In the genomic region with DNA sequence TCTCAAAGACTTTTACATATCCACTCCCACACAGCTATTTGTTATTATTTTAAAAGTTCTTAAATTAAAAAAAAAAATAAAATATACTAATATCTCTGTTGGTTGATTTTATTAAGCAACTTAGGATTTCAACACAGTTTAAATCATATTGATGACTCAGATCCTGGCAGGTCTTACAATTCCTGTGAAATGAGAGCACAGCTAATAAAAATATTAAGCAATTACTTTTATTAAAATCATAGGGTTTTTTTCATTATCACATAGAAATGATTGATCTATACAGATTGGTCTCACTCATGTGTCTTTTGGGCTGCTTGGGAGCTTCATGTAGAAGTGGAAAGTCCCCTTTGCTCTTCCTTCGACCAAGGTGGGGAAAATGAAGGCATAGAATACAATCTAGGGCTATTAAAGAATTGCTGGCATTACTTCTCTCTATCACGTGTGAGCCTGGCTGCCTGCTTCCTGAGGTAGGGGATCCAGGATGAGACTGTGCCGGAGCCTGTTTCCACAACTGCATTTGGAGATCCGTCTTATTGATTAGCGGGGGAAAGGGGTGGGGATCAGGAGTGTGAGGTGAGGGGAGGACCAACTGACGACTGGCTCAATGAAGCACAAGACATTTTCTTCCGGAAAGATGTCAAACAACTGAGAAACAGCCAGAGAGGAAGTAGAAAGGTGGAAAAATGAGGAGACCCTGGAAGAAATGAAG, we compare ENCODE assay signal across 8 cellular contexts.
DNase-seq lines count a peak whose midpoint lies in the region; ATAC-seq and TF ChIP-seq lines count a peak whose summit lies in the region.

No MANE protein-coding gene starts in this region.

- H3K36me3 Mint-ChIP-seq in progenitor cell of endocrine pancreas (ENCODE audit: insufficient read depth): no peaks in the 10 kb centered on the region

- H3K4me1 ChIP-seq in ascending aorta (peaks cover 0 to 8% of the 10 kb centered on the region in 2 donors), skeletal muscle tissue (ENCODE audit: control insufficient read depth in 3 of 3, insufficient read depth in 3 of 3, low read length in 3 of 3) (peaks cover 4 to 9% (median 6%) of the 10 kb centered on the region in 3 donors)

- peak overlapping the region; percentile 51 to 66 (median 61) for H3K9ac ChIP-seq in skeletal muscle tissue (ENCODE audit: low read depth in 1 of 3, low read length in 3 of 3)

- H3K27me3 Mint-ChIP-seq in progenitor cell of endocrine pancreas: no peaks in the 10 kb centered on the region

- ATAC-seq in GM21529 (IDR thresholded peaks at IDR 0.05; ENCODE audit: unreplicated experiment): no peak

- H3K4me1 Mint-ChIP-seq in progenitor cell of endocrine pancreas (ENCODE audit: low read depth): no peaks in the 10 kb centered on the region

- H3K9me3 Mint-ChIP-seq in progenitor cell of endocrine pancreas (ENCODE audit: low read depth): no peaks in the 10 kb centered on the region

- H3K27ac ChIP-seq in ascending aorta: peak overlapping the region; percentile 69 to 73
- H3K27ac ChIP-seq in skeletal muscle tissue (ENCODE audit: low read depth, low read length): peak overlapping the region; percentile 78

- no peaks in the 10 kb centered on the region for H3K9me3 ChIP-seq in ascending aorta
- H3K9me3 ChIP-seq in skeletal muscle tissue (ENCODE audit: control insufficient read depth in 3 of 3, low read length in 3 of 3): no peaks in the 10 kb centered on the region

- TF ChIP-seq CTCF in ascending aorta (IDR thresholded peaks at IDR 0.05) (no peak), progenitor cell of endocrine pancreas (IDR thresholded peaks at IDR 0.05; ENCODE audit: unreplicated experiment) (no peak)

- H3K27ac Mint-ChIP-seq in progenitor cell of endocrine pancreas: no peak overlapping the region

- intact Hi-C loops in ascending aorta (cut with DNase I): loop anchor here (2.0 to 10.0 kb wide), 3 partner anchors 55 to 1523 kb away; a partner anchor contains a TSS

- no peak overlapping the region for H3K4me3 Mint-ChIP-seq in progenitor cell of endocrine pancreas (ENCODE audit: low read depth)

- DNase-seq in HCEC 1CT (peak; percentile 81), ascending aorta (ENCODE audit: low spot score in 2 of 2) (no peak), progenitor cell of endocrine pancreas (ENCODE audit: low spot score, unreplicated experiment) (no peak), HUDEP-2 (lab: John Stamatoyannopoulos, UW; ENCODE audit: unreplicated experiment in 76 of 76) (no peak), HK-2 (ENCODE audit: unreplicated experiment) (no peak)

- H3K27me3 ChIP-seq in ascending aorta: no peaks in the 10 kb centered on the region
- H3K27me3 ChIP-seq in skeletal muscle tissue (ENCODE audit: control insufficient read depth in 3 of 3, insufficient read depth in 3 of 3, low read length in 3 of 3): no peaks in the 10 kb centered on the region

- H3K36me3 ChIP-seq in ascending aorta (no peaks in the 10 kb centered on the region), skeletal muscle tissue (ENCODE audit: control insufficient read depth in 3 of 3, insufficient read depth in 3 of 3, low read length in 3 of 3) (no peaks in the 10 kb centered on the region)

- H3K4me3 ChIP-seq in ascending aorta: peak overlapping the region; percentile 51 to 68
- H3K4me3 ChIP-seq in iPS-11a (ENCODE audit: low read depth, low read length): peak overlapping the region; percentile 36
- peak overlapping the region; percentile 56 to 66 (median 64) for H3K4me3 ChIP-seq in skeletal muscle tissue (ENCODE audit: low read length in 3 of 3)
